Comparison of ENCODE assay signal across 7 cellular contexts in the genomic region with DNA sequence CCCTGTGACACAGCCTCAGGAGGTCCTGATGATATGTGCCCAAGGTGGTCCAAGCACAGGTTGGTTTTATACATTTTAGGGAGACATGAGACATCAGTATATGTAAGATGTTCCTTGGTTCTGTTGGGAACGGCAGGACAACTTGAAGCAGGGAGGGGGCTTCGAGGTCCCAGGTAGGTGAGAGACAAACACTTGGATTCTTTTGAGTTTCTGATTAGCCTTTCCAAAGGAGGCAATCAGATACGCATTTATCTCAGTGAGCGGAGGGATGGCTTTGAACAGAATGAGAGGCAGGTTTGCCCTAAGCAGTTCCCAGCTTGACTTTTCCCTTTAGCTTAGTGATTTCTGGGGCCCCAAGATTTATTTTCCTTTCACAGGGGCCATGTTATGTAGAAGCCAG. TPM values are rescaled to one million over a fixed set of nuclear protein-coding genes. Genes with fewer than 3 reads are reported as not detected.
A peak's percentile ranks its signal among the peaks of the same experiment; 100 is the strongest.
DNase-seq lines count a peak whose midpoint lies in the region; ATAC-seq and TF ChIP-seq lines count a peak whose summit lies in the region.
"Not testable (repeated sequence)": the region's sequence is repeated elsewhere in the genome, so short reads cannot be mapped to it uniquely, and the experiment has no call there.

No MANE protein-coding gene starts in this region.

- H3K36me3 ChIP-seq in CD8-positive, alpha-beta memory T cell (ENCODE audit: insufficient read depth, low read length); NT2/D1 (ENCODE audit: insufficient read depth, insufficient read length, low read length); iPS-20b (ENCODE audit: insufficient read depth, low read depth, low read length): not testable (repeated sequence)

- POLR2A ChIA-PET in CD8-positive, alpha-beta memory T cell (lab: Charles Lee); activated B cell treated with CpG ODN at 0.5 μM for 24 hours (lab: Charles Lee): not testable (repeated sequence)

- not testable (repeated sequence) for H3K9me3 ChIP-seq in CD8-positive, alpha-beta memory T cell (ENCODE audit: low read length); NT2/D1 (ENCODE audit: insufficient read depth, low read length); iPS-20b (ENCODE audit: insufficient read depth, low read depth, low read length)

- peaks cover 30 to 51% (median 42%) of the 10 kb centered on the region in 3 donors for H3K4me1 Mint-ChIP-seq in CD8-positive, alpha-beta memory T cell
- peaks cover 17% of the 10 kb centered on the region for H3K4me1 Mint-ChIP-seq in activated B cell treated with CpG ODN at 0.5 μM for 24 hours
- H3K4me1 Mint-ChIP-seq in activated T-helper 1 cell treated with anti-CD3 and anti-CD28 coated beads, Interleukin-12 subunit alpha, Interleukin-12 subunit beta, Interleukin-2, Interleukin-4 antibody, amounts not matched to agents 30 ng/mL and 10 ng/mL and 1 ng/mL, durations not matched to agents 14 hours and 24 hours and 36 hours (ENCODE audit: low read depth), result peaks cover 49% of the 10 kb centered on the region
- H3K4me1 Mint-ChIP-seq in central memory CD8-positive, alpha-beta T cell, result peaks cover 22% of the 10 kb centered on the region
- peaks cover 26 to 30% of the 10 kb centered on the region in 2 donors for H3K4me1 Mint-ChIP-seq in natural killer cell

- peaks cover 0 to 13% (median 7%) of the 10 kb centered on the region in 3 donors for H3K36me3 Mint-ChIP-seq in CD8-positive, alpha-beta memory T cell
- H3K36me3 Mint-ChIP-seq in activated B cell treated with CpG ODN at 0.5 μM for 24 hours (ENCODE audit: low read depth), result peaks cover 12% of the 10 kb centered on the region
- H3K36me3 Mint-ChIP-seq in activated T-helper 1 cell treated with anti-CD3 and anti-CD28 coated beads, Interleukin-12 subunit alpha, Interleukin-12 subunit beta, Interleukin-2, Interleukin-4 antibody, amounts not matched to agents 30 ng/mL and 10 ng/mL and 1 ng/mL, durations not matched to agents 14 hours and 24 hours and 36 hours (ENCODE audit: low read depth), result peaks cover 16% of the 10 kb centered on the region
- peaks cover 10% of the 10 kb centered on the region for H3K36me3 Mint-ChIP-seq in central memory CD8-positive, alpha-beta T cell (ENCODE audit: insufficient read depth)
- not testable (repeated sequence) for H3K36me3 Mint-ChIP-seq in natural killer cell

- intact Hi-C loops in activated B cell treated with CpG ODN at 0.5 μM for 24 hours (cut with micrococcal nuclease), result not testable (repeated sequence)
- intact Hi-C loops in activated T-helper 1 cell treated with anti-CD3 and anti-CD28 coated beads, Interleukin-12 subunit alpha, Interleukin-12 subunit beta, Interleukin-2, Interleukin-4 antibody, amounts not matched to agents 30 ng/mL and 10 ng/mL and 1 ng/mL, durations not matched to agents 14 hours and 24 hours and 36 hours (cut with micrococcal nuclease), result loop anchor here (5.0 kb wide), 2 partner anchors 39 to 69 kb away; no protein-coding TSS in a partner anchor
- intact Hi-C loops in natural killer cell (cut with micrococcal nuclease), result loop anchor here (5.0 kb wide), 1 partner anchor 69 kb away; no protein-coding TSS in a partner anchor

- not testable (repeated sequence) for H3K27me3 ChIP-seq in CD8-positive, alpha-beta memory T cell (ENCODE audit: insufficient read depth, low read length, poor library complexity, severe bottlenecking); NT2/D1 (ENCODE audit: insufficient read depth, insufficient read length); iPS-20b (ENCODE audit: insufficient read depth, low read length)

- H3K4me3 ChIP-seq in CD8-positive, alpha-beta memory T cell (ENCODE audit: low read length); NT2/D1 (ENCODE audit: insufficient read length, low read depth): not testable (repeated sequence)
- peak overlapping the region; percentile 33 for H3K4me3 ChIP-seq in iPS-20b (ENCODE audit: low read length)

- H3K4me3 Mint-ChIP-seq in CD8-positive, alpha-beta memory T cell, result peak overlapping the region in 3 of 7 donors; percentile 19 to 42 (median 23)
- H3K4me3 Mint-ChIP-seq in activated B cell treated with CpG ODN at 0.5 μM for 24 hours; activated T-helper 1 cell treated with anti-CD3 and anti-CD28 coated beads, Interleukin-12 subunit alpha, Interleukin-12 subunit beta, Interleukin-2, Interleukin-4 antibody, amounts not matched to agents 30 ng/mL and 10 ng/mL and 1 ng/mL, durations not matched to agents 14 hours and 24 hours and 36 hours; central memory CD8-positive, alpha-beta T cell: not testable (repeated sequence)
- H3K4me3 Mint-ChIP-seq in natural killer cell, result peak overlapping the region; percentile 25

- CTCF ChIA-PET in CD8-positive, alpha-beta memory T cell (lab: Charles Lee), result interaction anchor here (1.6 to 2.3 kb wide), 4 partner anchors 14 to 84 kb away, joined by 4 to 18 read pairs (median 10); a partner anchor contains a TSS
- CTCF ChIA-PET in activated B cell treated with CpG ODN at 0.5 μM for 24 hours (lab: Charles Lee), result not testable (repeated sequence)

- peak overlapping the region; percentile 59 to 95 (median 86) for H3K27ac Mint-ChIP-seq in CD8-positive, alpha-beta memory T cell
- H3K27ac Mint-ChIP-seq in activated B cell treated with CpG ODN at 0.5 μM for 24 hours (peak overlapping the region; percentile 30), natural killer cell (peak overlapping the region; percentile 87 to 88)
- peak overlapping the region; percentile 42 for H3K27ac Mint-ChIP-seq in activated T-helper 1 cell treated with anti-CD3 and anti-CD28 coated beads, Interleukin-12 subunit alpha, Interleukin-12 subunit beta, Interleukin-2, Interleukin-4 antibody, amounts not matched to agents 30 ng/mL and 10 ng/mL and 1 ng/mL, durations not matched to agents 14 hours and 24 hours and 36 hours
- H3K27ac Mint-ChIP-seq in central memory CD8-positive, alpha-beta T cell (ENCODE audit: low read depth), result peak overlapping the region; percentile 92

- peaks cover 27% of the 10 kb centered on the region for H3K4me1 ChIP-seq in CD8-positive, alpha-beta memory T cell (ENCODE audit: insufficient read depth, low read length)
- H3K4me1 ChIP-seq in NT2/D1 (ENCODE audit: insufficient read depth, insufficient read length) (peaks cover 14% of the 10 kb centered on the region), iPS-20b (ENCODE audit: insufficient read depth, low read length) (peaks cover 55% of the 10 kb centered on the region)

- not testable (repeated sequence) for H3K27ac ChIP-seq in CD8-positive, alpha-beta memory T cell (ENCODE audit: low read depth, low read length)
- H3K27ac ChIP-seq in iPS-20b (ENCODE audit: low read length), result peak overlapping the region; percentile 53

- not testable (repeated sequence) for H3K9me3 Mint-ChIP-seq in CD8-positive, alpha-beta memory T cell; activated B cell treated with CpG ODN at 0.5 μM for 24 hours; activated T-helper 1 cell treated with anti-CD3 and anti-CD28 coated beads, Interleukin-12 subunit alpha, Interleukin-12 subunit beta, Interleukin-2, Interleukin-4 antibody, amounts not matched to agents 30 ng/mL and 10 ng/mL and 1 ng/mL, durations not matched to agents 14 hours and 24 hours and 36 hours; central memory CD8-positive, alpha-beta T cell; natural killer cell

- DNase-seq in CD8-positive, alpha-beta memory T cell; activated B cell treated with CpG ODN at 0.5 μM for 24 hours; activated T-helper 1 cell treated with anti-CD3 and anti-CD28 coated beads, Interleukin-12 subunit alpha, Interleukin-12 subunit beta, Interleukin-2, Interleukin-4 antibody, amounts not matched to agents 30 ng/mL and 10 ng/mL and 1 ng/mL, durations not matched to agents 14 hours and 24 hours and 36 hours (ENCODE audit: low spot score); central memory CD8-positive, alpha-beta T cell (ENCODE audit: low spot score in 2 of 2); natural killer cell: not testable (repeated sequence)
- DNase-seq in NT2/D1 (ENCODE audit: low read depth, low spot score), result peak; percentile 32

- not testable (repeated sequence) for H3K9ac ChIP-seq in NT2/D1 (ENCODE audit: insufficient read length, low read depth)
- peak overlapping the region; percentile 59; the same call in 1 of the 2 replicates for H3K9ac ChIP-seq in iPS-20b (ENCODE audit: low read depth, low read length)

- H3K27me3 Mint-ChIP-seq in CD8-positive, alpha-beta memory T cell; activated B cell treated with CpG ODN at 0.5 μM for 24 hours; activated T-helper 1 cell treated with anti-CD3 and anti-CD28 coated beads, Interleukin-12 subunit alpha, Interleukin-12 subunit beta, Interleukin-2, Interleukin-4 antibody, amounts not matched to agents 30 ng/mL and 10 ng/mL and 1 ng/mL, durations not matched to agents 14 hours and 24 hours and 36 hours (ENCODE audit: insufficient read depth); central memory CD8-positive, alpha-beta T cell; natural killer cell (ENCODE audit: low read depth in 2 of 2): not testable (repeated sequence)

- not testable (repeated sequence) for TF ChIP-seq CTCF in activated B cell treated with CpG ODN at 0.5 μM for 24 hours (IDR thresholded peaks at IDR 0.05); natural killer cell (IDR thresholded peaks at IDR 0.05)

- ATAC-seq in activated B cell treated with CpG ODN at 0.5 μM for 24 hours (ENCODE audit: low read depth); central memory CD8-positive, alpha-beta T cell (replicated peaks; ENCODE audit: extremely low read depth, poor library complexity, severe bottlenecking); natural killer cell: not testable (repeated sequence)

RNA-seq across cellular contexts. Expression of a gene that starts 26.7 kb away (rescaled TPM):
- total RNA-seq in CD8-positive, alpha-beta memory T cell, result 10 to 100 TPM; 46.9 to 55.5 TPM
- 63.6 TPM for polyA plus RNA-seq in CD8-positive, alpha-beta memory T cell
- total RNA-seq in activated B cell treated with CpG ODN at 0.5 μM for 24 hours (28.5 and 30.6 TPM in 2 replicates), natural killer cell (10 to 100 TPM; 17.2 to 25.2 (median 24.3) TPM)
- 37.3 and 39.0 TPM in 2 replicates for total RNA-seq in activated T-helper 1 cell treated with anti-CD3 and anti-CD28 coated beads, Interleukin-12 subunit alpha, Interleukin-12 subunit beta, Interleukin-2, Interleukin-4 antibody, amounts not matched to agents 30 ng/mL and 10 ng/mL and 1 ng/mL, durations not matched to agents 14 hours and 24 hours and 36 hours

RNA-seq across cellular contexts. Expression of a gene that starts 33.8 kb away (rescaled TPM):
- 1,000 to 10,000 TPM; 4,419 to 4,492 TPM for total RNA-seq in CD8-positive, alpha-beta memory T cell
- polyA plus RNA-seq in CD8-positive, alpha-beta memory T cell, result 1,182 TPM
- 3,690 and 4,303 TPM in 2 replicates for total RNA-seq in activated B cell treated with CpG ODN at 0.5 μM for 24 hours
- 3,069 and 3,091 TPM in 2 replicates for total RNA-seq in activated T-helper 1 cell treated with anti-CD3 and anti-CD28 coated beads, Interleukin-12 subunit alpha, Interleukin-12 subunit beta, Interleukin-2, Interleukin-4 antibody, amounts not matched to agents 30 ng/mL and 10 ng/mL and 1 ng/mL, durations not matched to agents 14 hours and 24 hours and 36 hours
- 1,000 to 10,000 TPM; 1,109 to 1,293 (median 1,293) TPM for total RNA-seq in natural killer cell

RNA-seq across cellular contexts. Expression of a gene that starts 34.3 kb away (rescaled TPM):
- 10 to 100 TPM; 35.8 to 43.8 TPM for total RNA-seq in CD8-positive, alpha-beta memory T cell
- polyA plus RNA-seq in CD8-positive, alpha-beta memory T cell, result 10.8 TPM
- total RNA-seq in activated B cell treated with CpG ODN at 0.5 μM for 24 hours (8.4 and 13.7 TPM in 2 replicates), natural killer cell (1 to 10 TPM; 8.7 to 9.9 (median 9.7) TPM)
- 37.5 and 42.2 TPM in 2 replicates for total RNA-seq in activated T-helper 1 cell treated with anti-CD3 and anti-CD28 coated beads, Interleukin-12 subunit alpha, Interleukin-12 subunit beta, Interleukin-2, Interleukin-4 antibody, amounts not matched to agents 30 ng/mL and 10 ng/mL and 1 ng/mL, durations not matched to agents 14 hours and 24 hours and 36 hours

Comparison
In these comparisons a context has a peak if more than half of its experiments do, and no peak if none do; other contexts are left out.
1. H3K27ac Mint-ChIP-seq: peak in every context shown above with its lines; median percentile 92 in central memory CD8-positive, alpha-beta T cell; 88 in natural killer cell; 86 in CD8-positive, alpha-beta memory T cell; 42 in activated T-helper 1 cell treated with anti-CD3 and anti-CD28 coated beads, Interleukin-12 subunit alpha, Interleukin-12 subunit beta, Interleukin-2, Interleukin-4 antibody, amounts not matched to agents 30 ng/mL and 10 ng/mL and 1 ng/mL, durations not matched to agents 14 hours and 24 hours and 36 hours; 30 in activated B cell treated with CpG ODN at 0.5 μM for 24 hours.